ENCODE assay signal across 8 cellular contexts in genomic region chr3:113212155-113212844, GRCh38. TPM values are rescaled to one million over a fixed set of nuclear protein-coding genes. Genes with fewer than 3 reads are reported as not detected.
DNase-seq lines count a peak whose midpoint lies in the region; ATAC-seq and TF ChIP-seq lines count a peak whose summit lies in the region.

No MANE protein-coding gene starts in this region.

- H3K4me1 Mint-ChIP-seq in H9: peaks cover 40 to 50% of the 10 kb centered on the region in 2 experiments
- H3K4me1 Mint-ChIP-seq in WTC11: peaks cover 37% of the 10 kb centered on the region
- peaks cover 9% of the 10 kb centered on the region for H3K4me1 Mint-ChIP-seq in progenitor cell of endocrine pancreas (ENCODE audit: low read depth)

- H3K36me3 Mint-ChIP-seq in H9 (ENCODE audit: insufficient read depth in 1 of 3, low read depth in 3 of 3) (peaks cover 0 to 5% (median 3%) of the 10 kb centered on the region in 3 experiments; a peak in 5 of 7 replicates), WTC11 (no peaks in the 10 kb centered on the region), progenitor cell of endocrine pancreas (ENCODE audit: insufficient read depth) (peaks cover 2% of the 10 kb centered on the region)

- no peak overlapping the region for H3K18ac ChIP-seq in H9 (ENCODE audit: insufficient read length, low read depth, low read length)

- H3K4me1 ChIP-seq in BLaER1 (no peaks in the 10 kb centered on the region), H9 (ENCODE audit: insufficient read depth, low read length) (no peaks in the 10 kb centered on the region)

- no peak overlapping the region for H3K23ac ChIP-seq in H9 (ENCODE audit: insufficient read length, low read depth, low read length)

- H3K27me3 ChIP-seq in BLaER1 (peaks cover 48% of the 10 kb centered on the region), H9 (ENCODE audit: insufficient read depth, low read length) (peaks cover 15% of the 10 kb centered on the region; the same call in 1 of the 2 replicates)

- no peak for TF ChIP-seq CTCF in H9 (conservative IDR thresholded peaks at IDR 0.05)
- no peak for TF ChIP-seq CTCF in WTC11 (IDR thresholded peaks at IDR 0.05)
- TF ChIP-seq CTCF in progenitor cell of endocrine pancreas (IDR thresholded peaks at IDR 0.05; ENCODE audit: unreplicated experiment): no peak

- no peak overlapping the region for H4K8ac ChIP-seq in H9 (replicated peaks; ENCODE audit: insufficient read length, low read depth, low read length)

- H2AFZ ChIP-seq in H9 (ENCODE audit: low read length): no peak overlapping the region

- CTCF ChIA-PET in WTC11 (lab: Charles Lee): interaction anchor here (0.6 to 2.0 kb wide), 6 partner anchors 16 to 193 kb away, joined by 3 to 10 read pairs (median 6); a partner anchor contains a TSS

- H2AK5ac ChIP-seq in H9 (ENCODE audit: insufficient read length, low read length): no peak overlapping the region

- peak overlapping the region; percentile 28; the same call in 1 of the 2 replicates for H3K4me3 ChIP-seq in BLaER1

- DNase-seq in H9: no peak
- peak; percentile 41 for DNase-seq in WTC11 (ENCODE audit: low spot score)
- DNase-seq in glomerular visceral epithelial cell (ENCODE audit: extremely low spot score): peak; percentile 14
- no peak for DNase-seq in progenitor cell of endocrine pancreas (ENCODE audit: low spot score, unreplicated experiment)
- no peak for DNase-seq in occipital lobe (lab: John Stamatoyannopoulos, UW)

- WGBS in H9 (ENCODE audit: extremely low coverage, insufficient read length, low lambda C conversion rate): no CpG with 5 or more reads among the region's 60 CpGs

- H3K9ac ChIP-seq in BLaER1 (no peak overlapping the region), H9 (ENCODE audit: extremely low read depth, insufficient read length, low read length) (no peak overlapping the region)

- H2BK120ac ChIP-seq in H9 (ENCODE audit: low read depth, low read length, poor library complexity, severe bottlenecking): no peak overlapping the region

- no peaks in the 10 kb centered on the region for H3K36me3 ChIP-seq in BLaER1

- no peak overlapping the region for H3T11ph ChIP-seq in H9 (ENCODE audit: low read length)

- no peak overlapping the region for H3K56ac ChIP-seq in H9 (ENCODE audit: insufficient read length, low read depth, low read length)

- no peak overlapping the region for H2BK12ac ChIP-seq in H9 (ENCODE audit: insufficient read length, low read depth, low read length)

- no peaks in the 10 kb centered on the region for H3K79me2 ChIP-seq in H9 (ENCODE audit: insufficient read depth, low read length)

- H3K9me3 Mint-ChIP-seq in H9 (no peaks in the 10 kb centered on the region), WTC11 (no peaks in the 10 kb centered on the region), progenitor cell of endocrine pancreas (ENCODE audit: low read depth) (no peaks in the 10 kb centered on the region)

- H3K27ac ChIP-seq in BLaER1: no peak overlapping the region
- H3K27ac ChIP-seq in H9 (ENCODE audit: insufficient read length, low read depth, low read length): no peak overlapping the region

- H2BK15ac ChIP-seq in H9 (ENCODE audit: low read depth, low read length): no peak overlapping the region

- H3K4me2 ChIP-seq in BLaER1 (peak overlapping the region; percentile 12; the same call in 1 of the 2 replicates), H9 (ENCODE audit: insufficient read depth, insufficient read length, low read length) (peak overlapping the region; percentile 83)

- no peak overlapping the region for H4K91ac ChIP-seq in H9 (ENCODE audit: insufficient read length, low read depth, low read length)

- no peak overlapping the region for H2BK20ac ChIP-seq in H9 (ENCODE audit: low read depth, low read length, poor library complexity, severe bottlenecking)

- H3K27ac Mint-ChIP-seq in H9 (peak overlapping the region in 1 of 3 experiments; percentile 41; a peak in 1 of 7 replicates), WTC11 (no peak overlapping the region), progenitor cell of endocrine pancreas (peak overlapping the region; percentile 39)

- peak; percentile 11 for ATAC-seq in WTC11
- ATAC-seq in HG03342 (IDR thresholded peaks at IDR 0.05; ENCODE audit: unreplicated experiment): no peak
- no peak for ATAC-seq in HG03025 (IDR thresholded peaks at IDR 0.05; ENCODE audit: low FRiP score, unreplicated experiment)

- no peak overlapping the region for H2BK5ac ChIP-seq in H9 (ENCODE audit: insufficient read length, low read length)

- H4K20me1 ChIP-seq in BLaER1 (no peaks in the 10 kb centered on the region), H9 (ENCODE audit: control insufficient read depth, insufficient read depth, insufficient read length) (no peaks in the 10 kb centered on the region)

- H3K79me1 ChIP-seq in H9 (ENCODE audit: insufficient read depth, low read depth, low read length, poor library complexity, severe bottlenecking): no peaks in the 10 kb centered on the region

- peaks cover 20% of the 10 kb centered on the region for H3K23me2 ChIP-seq in H9 (ENCODE audit: insufficient read length, low read depth, low read length, poor library complexity, severe bottlenecking)

- H3K9me3 ChIP-seq in BLaER1: peaks cover 27% of the 10 kb centered on the region
- no peaks in the 10 kb centered on the region for H3K9me3 ChIP-seq in H9 (ENCODE audit: control insufficient read depth, low read depth, low read length)

- H3K27me3 Mint-ChIP-seq in H9 (ENCODE audit: low read depth) (peaks cover 61% of the 10 kb centered on the region), WTC11 (ENCODE audit: low read depth) (peaks cover 28% of the 10 kb centered on the region), progenitor cell of endocrine pancreas (peaks cover 44% of the 10 kb centered on the region)

- POLR2A ChIA-PET in WTC11 (lab: Charles Lee): interaction anchor here (0.8 kb wide), 1 partner anchor 47 kb away, joined by 3 read pairs; no protein-coding TSS in a partner anchor

- peak overlapping the region; percentile 74; the same call in 1 of the 2 replicates for H3K14ac ChIP-seq in H9 (ENCODE audit: insufficient read depth, low read length)

- no peak overlapping the region for H4K5ac ChIP-seq in H9 (ENCODE audit: insufficient read length, low read depth, low read length)

- no peak overlapping the region for H3K4ac ChIP-seq in H9 (ENCODE audit: low read depth, low read length)

- peak overlapping the region; percentile 82 to 84 for H3K4me3 Mint-ChIP-seq in H9
- H3K4me3 Mint-ChIP-seq in WTC11: peak overlapping the region; percentile 73
- peak overlapping the region; percentile 80 for H3K4me3 Mint-ChIP-seq in progenitor cell of endocrine pancreas (ENCODE audit: low read depth)

TF ChIP-seq in WTC11, 78 proteins besides CTCF, POLR2A, EP300 and RAD21:
- 0 out of 2 replicates have a peak, but pooled peaks have one; percentile 8 for TF ChIP-seq MYBL2 (CRISPR knock-in tag; IDR thresholded peaks at IDR 0.05)
- 0 out of 2 replicates have a peak, but pooled peaks have one; percentile 18 for TF ChIP-seq HMGXB4 (CRISPR knock-in tag; IDR thresholded peaks at IDR 0.05)
- no peak for TF ChIP-seq ZNF121 (CRISPR knock-in tag; IDR thresholded peaks at IDR 0.05)
- 0 out of 2 replicates have a peak, but pooled peaks have one; percentile 36 for TF ChIP-seq CREM (CRISPR knock-in tag; IDR thresholded peaks at IDR 0.05)
- no peak for TF ChIP-seq ERG (CRISPR knock-in tag; IDR thresholded peaks at IDR 0.05)

RNA-seq across cellular contexts. Expression of gene BOC, which starts 0.9 kb away (rescaled TPM):
- 3.5 and 4.0 TPM in 2 replicates for total RNA-seq in H9 (2021)
- total RNA-seq in WTC11 (2021): 6.6 to 8.0 TPM (median 7.2 TPM) in 3 replicates
- total RNA-seq in progenitor cell of endocrine pancreas: 10.8 and 14.2 TPM in 2 replicates
- 11.2 TPM for total RNA-seq in occipital lobe

Comparison
In these comparisons a context has a peak if more than half of its experiments do, and no peak if none do; other contexts are left out.
1. DNase-seq: peak in WTC11 (single experiment) and glomerular visceral epithelial cell (single experiment); none in H9 (single experiment), progenitor cell of endocrine pancreas (single experiment) and occipital lobe (single experiment).
2. Peak in every context shown above with its lines, with median percentiles within 50 percentile points of each other: H3K4me3 Mint-ChIP-seq.